ENCODE assay signal across 13 cellular contexts in the genomic region with DNA sequence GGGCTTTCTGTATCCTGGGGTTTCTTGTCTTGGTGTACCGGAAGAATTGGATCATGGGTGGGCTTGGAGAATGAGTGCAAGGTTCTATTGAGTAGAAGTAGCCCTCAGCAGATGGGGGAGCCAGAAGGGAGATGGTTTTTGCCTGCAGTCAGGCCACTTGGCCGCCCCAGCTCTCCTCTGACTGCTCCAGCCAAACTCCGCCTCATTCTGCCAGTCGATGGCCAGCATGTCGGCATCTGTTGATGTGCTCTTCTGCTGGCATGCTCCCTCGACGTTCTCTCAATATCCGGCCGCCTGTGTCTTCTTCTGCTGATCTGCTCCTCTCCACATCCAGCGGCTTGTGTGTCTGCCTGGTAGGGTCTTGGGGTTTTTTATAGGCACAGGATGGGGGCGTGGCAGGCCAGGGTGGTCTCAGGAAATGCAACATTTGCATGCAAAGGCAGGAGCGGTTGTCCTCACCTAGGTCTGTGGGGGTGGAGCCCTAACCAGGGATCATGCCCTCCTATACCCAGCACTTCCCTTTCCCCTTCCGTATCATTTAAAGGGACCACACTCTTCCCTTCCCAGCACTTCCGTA. TPM values are rescaled to one million over a fixed set of nuclear protein-coding genes. Genes with fewer than 3 reads are reported as not detected.
DNase-seq lines count a peak whose midpoint lies in the region; ATAC-seq and TF ChIP-seq lines count a peak whose summit lies in the region.
"Had no signal": no experiment of that assay in that cellular context is flagged by ENCODE, and none has a peak within 500 bp of the region (broad histone marks: within the 10 kb centered on the region; RNA-seq: fewer than 3 reads in every experiment).

No MANE protein-coding gene starts in this region.

- H3K27me3 ChIP-seq in OCI-LY1 (ENCODE audit: insufficient read depth, low read length) (no peaks in the 10 kb centered on the region), esophagus muscularis mucosa (no peaks in the 10 kb centered on the region), tibial nerve (no peaks in the 10 kb centered on the region)

- no peak for TF ChIP-seq EP300 in esophagus muscularis mucosa (IDR thresholded peaks at IDR 0.05)
- no peak for TF ChIP-seq EP300 in tibial nerve (IDR thresholded peaks at IDR 0.05)

- DNase-seq in esophagus muscularis mucosa (ENCODE audit: extremely low spot score) (no peak), naive B cell (no peak), tibial nerve (ENCODE audit: low spot score in 2 of 2) (no peak), NCI-H510A treated with DMSO at 0.1 percent for 48 hours (lab: John Stamatoyannopoulos, UW) (no peak), kidney glomerular epithelial cell (lab: John Stamatoyannopoulos, UW) (no peak)
- DNase-seq in activated CD4-positive, alpha-beta T cell treated with anti-CD3 and anti-CD28 coated beads for 48 hours, result no peak
- DNase-seq: MV-4-11; NCI-H2227 treated with DMSO at 0.1 percent for 48 hours; stimulated activated CD4-positive, alpha-beta T cell treated with anti-CD3 and anti-CD28 coated beads, Interleukin-2, amount 100 ng/mL, for 24 hours had no signal

- peaks cover 0 to 10% (median 0%) of the 10 kb centered on the region in 3 donors for H3K27me3 Mint-ChIP-seq in naive B cell
- H3K27me3 Mint-ChIP-seq: activated naive CD4-positive, alpha-beta T cell treated with anti-CD3 and anti-CD28 coated beads, Interleukin-2, amount 50 U/mL, for 24 hours had no signal

- H3K4me3 ChIP-seq in OCI-LY1 (ENCODE audit: low read depth, low read length, poor library complexity, severe bottlenecking) (peak overlapping the region; percentile 64), esophagus muscularis mucosa (no peak overlapping the region), tibial nerve (no peak overlapping the region)

- peak overlapping the region; percentile 86 for H3K9ac ChIP-seq in OCI-LY1 (ENCODE audit: low read length)

- H3K9me2 ChIP-seq in OCI-LY1 (ENCODE audit: low read depth, low read length), result no peaks in the 10 kb centered on the region

- H3K9me3 ChIP-seq in OCI-LY1 (ENCODE audit: low read length) (no peaks in the 10 kb centered on the region), esophagus muscularis mucosa (no peaks in the 10 kb centered on the region), tibial nerve (no peaks in the 10 kb centered on the region)

- peak overlapping the region; percentile 90 for H3K4me2 ChIP-seq in OCI-LY1 (ENCODE audit: low read length)

- H3K36me3 ChIP-seq in OCI-LY1 (ENCODE audit: insufficient read depth, low read length), result no peaks in the 10 kb centered on the region
- no peaks in the 10 kb centered on the region for H3K36me3 ChIP-seq in esophagus muscularis mucosa
- H3K36me3 ChIP-seq in tibial nerve, result no peaks in the 10 kb centered on the region

- peak in 1 of 2 donors; percentile 21 for ATAC-seq in naive B cell (ENCODE audit: low read depth in 2 of 2)
- ATAC-seq in GM19467 (IDR thresholded peaks at IDR 0.05; ENCODE audit: unreplicated experiment), result no peak

- no peaks in the 10 kb centered on the region for H3K9me3 Mint-ChIP-seq in naive B cell
- H3K9me3 Mint-ChIP-seq: activated naive CD4-positive, alpha-beta T cell treated with anti-CD3 and anti-CD28 coated beads, Interleukin-2, amount 50 U/mL, for 24 hours; stimulated activated effector memory CD8-positive, alpha-beta T cell treated with anti-CD3 and anti-CD28 coated beads, Interleukin-12 subunit alpha, Interleukin-12 subunit beta, amount 100 ng/mL, for 72 hours had no signal

- peak overlapping the region in 7 of 8 donors; percentile 64 to 82 (median 74) for H3K4me3 Mint-ChIP-seq in naive B cell
- H3K4me3 Mint-ChIP-seq: activated naive CD4-positive, alpha-beta T cell treated with anti-CD3 and anti-CD28 coated beads, Interleukin-2, amount 50 U/mL, for 24 hours; stimulated activated effector memory CD8-positive, alpha-beta T cell treated with anti-CD3 and anti-CD28 coated beads, Interleukin-12 subunit alpha, Interleukin-12 subunit beta, amount 100 ng/mL, for 72 hours had no signal

- no peaks in the 10 kb centered on the region for H4K20me1 ChIP-seq in OCI-LY1 (ENCODE audit: insufficient read depth, low read length)

- peaks cover 5% of the 10 kb centered on the region for H3F3A ChIP-seq in OCI-LY1 (ENCODE audit: insufficient read depth, low read length)

- no peaks in the 10 kb centered on the region for H3K79me2 ChIP-seq in OCI-LY1 (ENCODE audit: insufficient read depth, low read length)

- peak overlapping the region; percentile 94 for H3K27ac ChIP-seq in OCI-LY1 (ENCODE audit: low read depth, low read length, poor library complexity, severe bottlenecking)
- peak overlapping the region; percentile 68 to 77 (median 74) for H3K27ac ChIP-seq in esophagus muscularis mucosa (replicated peaks in 1 of 4)
- H3K27ac ChIP-seq in tibial nerve, result peak overlapping the region; percentile 24 to 86 (median 61)

- TF ChIP-seq CTCF in OCI-LY1 (IDR thresholded peaks at IDR 0.05; ENCODE audit: low read length), result no peak
- no peak for TF ChIP-seq CTCF in esophagus muscularis mucosa (IDR thresholded peaks at IDR 0.05)
- TF ChIP-seq CTCF in tibial nerve (IDR thresholded peaks at IDR 0.05), result no peak

- intact Hi-C loops in esophagus muscularis mucosa (cut with DNase I), result no loop called here

- peaks cover 39 to 60% (median 54%) of the 10 kb centered on the region in 3 donors for H3K4me1 Mint-ChIP-seq in naive B cell
- H3K4me1 Mint-ChIP-seq: activated naive CD4-positive, alpha-beta T cell treated with anti-CD3 and anti-CD28 coated beads, Interleukin-2, amount 50 U/mL, for 24 hours; stimulated activated effector memory CD8-positive, alpha-beta T cell treated with anti-CD3 and anti-CD28 coated beads, Interleukin-12 subunit alpha, Interleukin-12 subunit beta, amount 100 ng/mL, for 72 hours had no signal

- WGBS in esophagus muscularis mucosa, result 87% methylated on average over 12 of the region's 14 CpGs
- WGBS in tibial nerve, 2 donors, result 69 to 71% methylated on average over 14 of the region's 14 CpGs

- 0 out of 2 replicates have a peak overlapping the region, but pooled peaks have one; percentile 11 for H2AFZ ChIP-seq in OCI-LY1 (ENCODE audit: low read length)

- H3K36me3 Mint-ChIP-seq in naive B cell, result no peaks in the 10 kb centered on the region
- H3K36me3 Mint-ChIP-seq: activated naive CD4-positive, alpha-beta T cell treated with anti-CD3 and anti-CD28 coated beads, Interleukin-2, amount 50 U/mL, for 24 hours; stimulated activated effector memory CD8-positive, alpha-beta T cell treated with anti-CD3 and anti-CD28 coated beads, Interleukin-12 subunit alpha, Interleukin-12 subunit beta, amount 100 ng/mL, for 72 hours had no signal

- no peak for TF ChIP-seq POLR2A in esophagus muscularis mucosa (IDR thresholded peaks at IDR 0.05; ENCODE audit: low read depth)
- TF ChIP-seq POLR2A in tibial nerve (IDR thresholded peaks at IDR 0.05), result no peak

- peak overlapping the region in 5 of 6 donors; percentile 54 to 91 (median 85) for H3K27ac Mint-ChIP-seq in naive B cell
- H3K27ac Mint-ChIP-seq: activated naive CD4-positive, alpha-beta T cell treated with anti-CD3 and anti-CD28 coated beads, Interleukin-2, amount 50 U/mL, for 24 hours; stimulated activated effector memory CD8-positive, alpha-beta T cell treated with anti-CD3 and anti-CD28 coated beads, Interleukin-12 subunit alpha, Interleukin-12 subunit beta, amount 100 ng/mL, for 72 hours had no signal

- H3K4me1 ChIP-seq in OCI-LY1 (ENCODE audit: insufficient read depth, low read length, severe bottlenecking) (peaks cover 69% of the 10 kb centered on the region), esophagus muscularis mucosa (peaks cover 21 to 45% (median 39%) of the 10 kb centered on the region in 4 donors), tibial nerve (peaks cover 0 to 33% (median 18%) of the 10 kb centered on the region in 4 donors)

RNA-seq across cellular contexts. Expression of gene TNS3, which starts 40.2 kb away (rescaled TPM):
- 10 to 100 TPM; 34.6 to 52.5 (median 48.6) TPM for total RNA-seq in esophagus muscularis mucosa
- polyA plus RNA-seq in naive B cell (ENCODE audit: low read depth in 6 of 6), result 1 to 10 TPM; 1.5 to 6.3 (median 4.8) TPM
- 100 to 1,000 TPM; 118 to 142 (median 133) TPM for total RNA-seq in tibial nerve
